Comparison of ENCODE assay signal across 16 cellular contexts in the genomic region with DNA sequence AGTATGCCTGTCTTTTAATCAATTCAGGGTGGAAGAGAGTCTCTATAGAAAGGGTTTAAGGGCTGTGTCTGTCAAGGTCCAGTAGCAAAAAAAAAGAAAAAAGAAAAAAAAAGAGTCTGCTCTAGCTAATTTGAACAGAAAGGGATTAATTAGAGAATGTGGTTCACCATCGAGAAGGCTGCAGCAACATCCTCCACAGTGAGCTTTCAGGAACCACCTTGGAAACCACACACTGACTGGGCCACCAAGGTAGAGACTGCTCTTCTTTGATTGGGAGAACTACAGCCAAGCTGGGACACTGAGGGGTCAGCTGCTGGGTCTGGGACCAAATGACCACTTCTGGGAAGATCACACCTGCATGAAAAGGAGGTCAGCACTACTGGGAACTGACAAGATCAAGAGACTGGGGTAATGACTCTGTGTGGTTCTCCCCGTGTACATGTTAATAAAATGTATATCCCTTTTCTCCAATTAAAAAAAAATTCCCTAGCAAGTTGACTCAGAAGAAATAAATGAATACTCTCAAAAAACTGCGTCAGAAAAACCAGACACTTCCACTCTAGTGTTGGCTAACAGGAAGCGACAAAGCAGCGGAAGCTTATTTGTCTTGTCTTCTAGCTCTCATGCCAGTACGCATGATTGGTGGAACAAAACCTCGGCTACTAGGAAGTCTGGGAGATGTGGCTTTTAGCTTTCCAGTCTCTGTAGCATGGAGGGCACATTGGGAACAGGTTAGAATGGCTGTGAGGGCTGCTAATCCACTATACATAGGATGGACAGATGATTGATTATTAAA. TPM values are rescaled to one million over a fixed set of nuclear protein-coding genes. Genes with fewer than 3 reads are reported as not detected.
DNase-seq lines count a peak whose midpoint lies in the region; ATAC-seq and TF ChIP-seq lines count a peak whose summit lies in the region.
"Had no signal": no experiment of that assay in that cellular context is flagged by ENCODE, and none has a peak within 500 bp of the region (broad histone marks: within the 10 kb centered on the region; RNA-seq: fewer than 3 reads in every experiment).

No MANE protein-coding gene starts in this region.

- H3K27me3 ChIP-seq in right cardiac atrium (ENCODE audit: control insufficient read depth, insufficient read depth) (no peaks in the 10 kb centered on the region), right lobe of liver (no peaks in the 10 kb centered on the region), tibial nerve (no peaks in the 10 kb centered on the region)
- H3K27me3 ChIP-seq: neural progenitor cell had no signal

- TF ChIP-seq CTCF in right lobe of liver (IDR thresholded peaks at IDR 0.05) (no peak), tibial nerve (IDR thresholded peaks at IDR 0.05) (no peak)

- H3K4me3 ChIP-seq in right cardiac atrium (ENCODE audit: low read length) (no peak overlapping the region), right lobe of liver (no peak overlapping the region), tibial nerve (no peak overlapping the region)
- H3K4me3 ChIP-seq: neural progenitor cell had no signal

- H3K27ac ChIP-seq in right cardiac atrium (ENCODE audit: low read length) = peak overlapping the region; percentile 72
- H3K27ac ChIP-seq in right lobe of liver = peak overlapping the region in 2 of 3 donors; percentile 43 to 67
- no peak overlapping the region for H3K27ac ChIP-seq in tibial nerve
- H3K27ac ChIP-seq: neural progenitor cell had no signal

- H3K9me3 ChIP-seq in right cardiac atrium (ENCODE audit: control insufficient read depth, low read length) (no peaks in the 10 kb centered on the region), right lobe of liver (no peaks in the 10 kb centered on the region), tibial nerve (no peaks in the 10 kb centered on the region)
- H3K9me3 ChIP-seq: SK-N-SH had no signal

- no peaks in the 10 kb centered on the region for H3K36me3 ChIP-seq in right lobe of liver
- no peaks in the 10 kb centered on the region for H3K36me3 ChIP-seq in tibial nerve
- H3K36me3 ChIP-seq: neural progenitor cell had no signal

- peak; percentile 53 to 56 for TF ChIP-seq EP300 in tibial nerve (IDR thresholded peaks at IDR 0.05)

- H3K4me1 ChIP-seq in right cardiac atrium (ENCODE audit: control insufficient read depth, insufficient read depth, low read length) = no peaks in the 10 kb centered on the region
- H3K4me1 ChIP-seq in right lobe of liver = no peaks in the 10 kb centered on the region
- no peaks in the 10 kb centered on the region for H3K4me1 ChIP-seq in tibial nerve
- H3K4me1 ChIP-seq: neural progenitor cell had no signal

- no peak for DNase-seq in right cardiac atrium
- DNase-seq in Right ventricle myocardium inferior (ENCODE audit: missing footprints) = no peak
- DNase-seq in right lobe of liver = no peak
- peak in 1 of 2 donors; percentile 31 for DNase-seq in tibial nerve (ENCODE audit: low spot score in 2 of 2)
- DNase-seq in middle frontal gyrus (ENCODE audit: extremely low spot score, low spot score) = no peak
- DNase-seq: activated CD4-positive, alpha-beta T cell treated with anti-CD3 and anti-CD28 coated beads for 1 hour; C1 segment of cervical spinal cord; GF-D8; NCI-H1436; NCI-H69; SK-N-SH had no signal

- TF ChIP-seq POLR2A in right lobe of liver (IDR thresholded peaks at IDR 0.05) = no peak
- TF ChIP-seq POLR2A in tibial nerve (IDR thresholded peaks at IDR 0.05) = no peak

- WGBS in right cardiac atrium = 73% methylated on average over 7 of the region's 7 CpGs
- WGBS in right lobe of liver (ENCODE audit: insufficient coverage, low coverage, low lambda C conversion rate, missing lambda C conversion rate) = 54% methylated on average over 7 of the region's 7 CpGs
- 71 to 75% methylated on average over 7 of the region's 7 CpGs for WGBS in tibial nerve, 2 donors

- peak; percentile 18 to 26 for ATAC-seq in right cardiac atrium
- ATAC-seq in Right ventricle myocardium inferior = no peak
- peak; percentile 49 to 68 (median 58) for ATAC-seq in right lobe of liver
- no peak for ATAC-seq in HG03378 (IDR thresholded peaks at IDR 0.05; ENCODE audit: unreplicated experiment)
- ATAC-seq in HG03159 (IDR thresholded peaks at IDR 0.05; ENCODE audit: unreplicated experiment) = no peak
- ATAC-seq: esophagus mucosa had no signal

- intact Hi-C loops in right cardiac atrium (cut with DNase I) = no loop called here
- intact Hi-C loops in Right ventricle myocardium inferior (cut with DNase I) = no loop called here
- intact Hi-C loops in right lobe of liver (cut with DNase I) = no loop called here

TF ChIP-seq in PFSK-1, 5 proteins besides CTCF, POLR2A, EP300 and RAD21:
- TF ChIP-seq SIN3A (IDR thresholded peaks at IDR 0.05; ENCODE audit: borderline replicate concordance, insufficient read depth, low read length) (no peak), POLR2AphosphoS5 (IDR thresholded peaks at IDR 0.05; ENCODE audit: low read depth, low read length) (no peak), FOXP2 (optimal IDR thresholded peaks at IDR 0.05; ENCODE audit: borderline replicate concordance, extremely low read depth, extremely low read length, insufficient read depth) (no peak), TAF1 (IDR thresholded peaks at IDR 0.05; ENCODE audit: borderline replicate concordance, insufficient read depth, low read length) (0 out of 2 replicates have a peak, but pooled peaks have one; percentile 14)
- TF ChIP-seq, protein P1, sequence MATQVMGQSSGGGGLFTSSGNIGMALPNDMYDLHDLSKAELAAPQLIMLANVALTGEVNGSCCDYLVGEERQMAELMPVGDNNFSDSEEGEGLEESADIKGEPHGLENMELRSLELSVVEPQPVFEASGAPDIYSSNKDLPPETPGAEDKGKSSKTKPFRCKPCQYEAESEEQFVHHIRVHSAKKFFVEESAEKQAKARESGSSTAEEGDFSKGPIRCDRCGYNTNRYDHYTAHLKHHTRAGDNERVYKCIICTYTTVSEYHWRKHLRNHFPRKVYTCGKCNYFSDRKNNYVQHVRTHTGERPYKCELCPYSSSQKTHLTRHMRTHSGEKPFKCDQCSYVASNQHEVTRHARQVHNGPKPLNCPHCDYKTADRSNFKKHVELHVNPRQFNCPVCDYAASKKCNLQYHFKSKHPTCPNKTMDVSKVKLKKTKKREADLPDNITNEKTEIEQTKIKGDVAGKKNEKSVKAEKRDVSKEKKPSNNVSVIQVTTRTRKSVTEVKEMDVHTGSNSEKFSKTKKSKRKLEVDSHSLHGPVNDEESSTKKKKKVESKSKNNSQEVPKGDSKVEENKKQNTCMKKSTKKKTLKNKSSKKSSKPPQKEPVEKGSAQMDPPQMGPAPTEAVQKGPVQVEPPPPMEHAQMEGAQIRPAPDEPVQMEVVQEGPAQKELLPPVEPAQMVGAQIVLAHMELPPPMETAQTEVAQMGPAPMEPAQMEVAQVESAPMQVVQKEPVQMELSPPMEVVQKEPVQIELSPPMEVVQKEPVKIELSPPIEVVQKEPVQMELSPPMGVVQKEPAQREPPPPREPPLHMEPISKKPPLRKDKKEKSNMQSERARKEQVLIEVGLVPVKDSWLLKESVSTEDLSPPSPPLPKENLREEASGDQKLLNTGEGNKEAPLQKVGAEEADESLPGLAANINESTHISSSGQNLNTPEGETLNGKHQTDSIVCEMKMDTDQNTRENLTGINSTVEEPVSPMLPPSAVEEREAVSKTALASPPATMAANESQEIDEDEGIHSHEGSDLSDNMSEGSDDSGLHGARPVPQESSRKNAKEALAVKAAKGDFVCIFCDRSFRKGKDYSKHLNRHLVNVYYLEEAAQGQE (IDR thresholded peaks at IDR 0.05; ENCODE audit: insufficient read depth in 1 of 2, low read depth in 2 of 2, low read length in 2 of 2) = no peak

RNA-seq across cellular contexts. Expression of gene IVNS1ABP, which starts 60.0 kb away (rescaled TPM):
- 10 to 100 TPM; 36.7 to 37.4 (median 37.1) TPM for total RNA-seq in right cardiac atrium
- 18.8 TPM for polyA plus RNA-seq in right cardiac atrium
- 59.0 TPM for total RNA-seq in Right ventricle myocardium inferior
- polyA plus RNA-seq in PFSK-1 (2012; ENCODE audit: insufficient read length, low read depth) = 50.4 TPM
- 10 to 100 TPM; 17.0 to 38.3 (median 26.8) TPM for total RNA-seq in right lobe of liver
- 100 to 1,000 TPM in 1 of 4 donors, 10 to 100 TPM in 3; 41.8 to 125 (median 66.7) TPM for total RNA-seq in tibial nerve

Comparison
In these comparisons a context has a peak if more than half of its experiments do, and no peak if none do; other contexts are left out.
1. ATAC-seq: peak in right cardiac atrium (2 of 2) and right lobe of liver (4 of 4); none in Right ventricle myocardium inferior (single experiment), HG03378 (single experiment) and HG03159 (single experiment).
2. H3K27ac ChIP-seq: peak in right cardiac atrium (single experiment) and right lobe of liver (2 of 3); none in tibial nerve (0 of 4).